11 cellular contexts compared by ENCODE assay signal in genomic region chr6:219641-220198, GRCh38.
DNase-seq lines count a peak whose midpoint lies in the region; ATAC-seq and TF ChIP-seq lines count a peak whose summit lies in the region.
"Had no signal": no experiment of that assay in that cellular context is flagged by ENCODE, and none has a peak within 500 bp of the region (broad histone marks: within the 10 kb centered on the region; RNA-seq: fewer than 3 reads in every experiment).

No MANE protein-coding gene starts in this region.

- no peak overlapping the region for H3K27ac ChIP-seq in brain microvascular endothelial cell

- no peak overlapping the region for H3K4me3 ChIP-seq in brain microvascular endothelial cell (ENCODE audit: low read depth, low read length)

- TF ChIP-seq CTCF in brain microvascular endothelial cell (IDR thresholded peaks at IDR 0.05; ENCODE audit: low read depth, low read length, missing control alignments) = no peak

- H3K36me3 ChIP-seq in brain microvascular endothelial cell (replicated peaks) = no peaks in the 10 kb centered on the region

- no peaks in the 10 kb centered on the region for H3K9me3 Mint-ChIP-seq in IgD-negative memory B cell

- peaks cover 5% of the 10 kb centered on the region for H3K27me3 Mint-ChIP-seq in IgD-negative memory B cell

- H3K27me3 ChIP-seq in brain microvascular endothelial cell (replicated peaks) = no peaks in the 10 kb centered on the region

- peak; percentile 75 for DNase-seq in AG20443 (ENCODE audit: low spot score)
- DNase-seq in brain microvascular endothelial cell = peak; percentile 43
- peak; percentile 72 for DNase-seq in medulla oblongata (ENCODE audit: extremely low spot score)
- DNase-seq in SW480 (ENCODE audit: low spot score) = no peak
- DNase-seq in DMS153 treated with DMSO at 0.1 percent for 48 hours (lab: John Stamatoyannopoulos, UW; ENCODE audit: unreplicated experiment) = no peak
- no peak for DNase-seq in NCI-H526 (lab: John Stamatoyannopoulos, UW)
- DNase-seq: activated CD4-positive, CD25-positive, alpha-beta regulatory T cell treated with anti-CD3 and anti-CD28 coated beads, Interleukin-2, amount 50 U/mL, for 72 hours; DMS153 had no signal

- H3K4me1 Mint-ChIP-seq in IgD-negative memory B cell = peaks cover 56 to 68% (median 57%) of the 10 kb centered on the region in 3 donors

- no peak for ATAC-seq in HG03378 (IDR thresholded peaks at IDR 0.05; ENCODE audit: unreplicated experiment)
- ATAC-seq: esophagus mucosa had no signal

- H3K27ac Mint-ChIP-seq in IgD-negative memory B cell = peak overlapping the region in 1 of 3 donors; percentile 57

- H3K36me3 Mint-ChIP-seq in IgD-negative memory B cell = peaks cover 1% of the 10 kb centered on the region

- in situ Hi-C loops in brain microvascular endothelial cell (cut with HindIII; ENCODE audit: low pct_ligation_motif_present, low sequenced_read_pairs) = no loop called here

- peak overlapping the region in 3 of 4 donors; percentile 24 to 81 (median 74) for H3K4me3 Mint-ChIP-seq in IgD-negative memory B cell

Comparison
In these comparisons a context has a peak if more than half of its experiments do, and no peak if none do; other contexts are left out.
1. DNase-seq: peak in AG20443 (single experiment), brain microvascular endothelial cell (single experiment) and medulla oblongata (single experiment); none in SW480 (single experiment), DMS153 treated with DMSO at 0.1 percent for 48 hours (single experiment) and NCI-H526 (0 of 2).